19 cellular contexts compared by ENCODE assay signal in the genomic region with DNA sequence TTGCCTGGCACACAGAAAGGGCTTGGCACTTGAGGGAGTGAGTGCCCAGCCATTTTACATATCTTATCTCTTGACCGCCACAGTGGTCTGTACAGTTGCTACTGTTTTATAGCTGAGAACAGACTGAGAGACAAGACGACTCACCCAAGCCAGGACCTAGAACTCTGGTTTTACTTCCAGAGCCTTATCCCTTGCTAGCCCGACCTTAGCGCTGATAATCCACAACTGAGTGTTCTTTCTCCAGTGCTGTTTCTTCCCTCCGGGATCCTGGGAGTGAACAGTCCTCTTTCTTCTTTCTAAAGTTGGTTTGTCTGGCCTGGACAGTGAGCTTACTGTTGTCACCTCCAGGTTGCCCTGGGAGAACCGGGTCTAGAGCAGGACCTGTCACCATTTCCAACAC. TPM values are rescaled to one million over a fixed set of nuclear protein-coding genes. Genes with fewer than 3 reads are reported as not detected.
A peak's percentile ranks its signal among the peaks of the same experiment; 100 is the strongest.
DNase-seq lines count a peak whose midpoint lies in the region; ATAC-seq, FAIRE-seq and TF ChIP-seq lines count a peak whose summit lies in the region.
"Had no signal": no experiment of that assay in that cellular context is flagged by ENCODE, and none has a peak within 500 bp of the region (broad histone marks: within the 10 kb centered on the region; RNA-seq: fewer than 3 reads in every experiment).

No MANE protein-coding gene starts in this region.

- H3K79me2 ChIP-seq in ACC112 (ENCODE audit: control insufficient read depth, insufficient read depth, low read length, unreplicated experiment) (peaks cover 56% of the 10 kb centered on the region), astrocyte (ENCODE audit: insufficient read depth, low read length) (peaks cover 47% of the 10 kb centered on the region)

- no peak for TF ChIP-seq CTCF in HFFc6 (IDR thresholded peaks at IDR 0.05)
- no peak for TF ChIP-seq CTCF in astrocyte (IDR thresholded peaks at IDR 0.05; ENCODE audit: insufficient read depth, low read depth, low read length)

- H3K4me3 ChIP-seq in ACC112 (ENCODE audit: low read depth, low read length) = no peak overlapping the region
- H3K4me3 ChIP-seq in astrocyte (ENCODE audit: insufficient read depth, low read depth, low read length) = no peak overlapping the region

- peaks cover 24% of the 10 kb centered on the region for H3K4me1 ChIP-seq in ACC112 (ENCODE audit: control insufficient read depth, insufficient read depth, low read length, unreplicated experiment)
- peaks cover 34% of the 10 kb centered on the region for H3K4me1 ChIP-seq in astrocyte (ENCODE audit: insufficient read depth, low read length)

- H3K9ac ChIP-seq in astrocyte (ENCODE audit: low read length) = no peak overlapping the region

- H3K27me3 ChIP-seq in ACC112 (ENCODE audit: insufficient read depth, low read length) = no peaks in the 10 kb centered on the region
- H3K27me3 ChIP-seq in astrocyte (ENCODE audit: insufficient read depth, low read length) = no peaks in the 10 kb centered on the region

- H2AFZ ChIP-seq in ACC112 (ENCODE audit: low read length, unreplicated experiment) = no peak overlapping the region
- H2AFZ ChIP-seq in astrocyte (ENCODE audit: low read depth, low read length) = no peak overlapping the region

- DNase-seq in HFFc6 (no peak), astrocyte (ENCODE audit: low read depth) (no peak), naive B cell (no peak), hippocampal formation (lab: John Stamatoyannopoulos, UW) (no peak), left lobe of liver (ENCODE audit: low spot score) (no peak), putamen (ENCODE audit: low spot score) (no peak)
- DNase-seq: activated CD4-positive, alpha-beta T cell treated with anti-CD3 and anti-CD28 coated beads for 36 hours; activated naive CD8-positive, alpha-beta T cell treated with anti-CD3 and anti-CD28 coated beads, Interleukin-2, amount 50 U/mL, for 24 hours; activated T-cell treated with anti-CD3 and anti-CD28 coated beads, Interleukin-2, amount 50 U/mL, for 1 hour; Calu3; kidney; NCI-H2029; NCI-H446 treated with DMSO at 0.1 percent for 48 hours; SHP77 treated with DMSO at 0.1 percent for 48 hours; stimulated activated CD4-positive, alpha-beta T cell treated with anti-CD3 and anti-CD28 coated beads, Interleukin-2, amount 100 ng/mL, for 48 hours had no signal

- H3K4me3 Mint-ChIP-seq in HFFc6 = no peak overlapping the region
- H3K4me3 Mint-ChIP-seq in astrocyte (ENCODE audit: unreplicated experiment) = peak overlapping the region; percentile 37
- H3K4me3 Mint-ChIP-seq in naive B cell = peak overlapping the region in 6 of 8 donors; percentile 2 to 76 (median 36)
- H3K4me3 Mint-ChIP-seq: activated CD4-positive, alpha-beta T cell treated with anti-CD3 and anti-CD28 coated beads for 36 hours; activated naive CD8-positive, alpha-beta T cell treated with anti-CD3 and anti-CD28 coated beads, Interleukin-2, amount 50 U/mL, for 24 hours had no signal

- H3K4me2 ChIP-seq in astrocyte (ENCODE audit: low read length) = no peak overlapping the region

- H3K36me3 Mint-ChIP-seq in HFFc6 (ENCODE audit: low read depth) (peaks cover 6% of the 10 kb centered on the region; the same call in 1 of the 2 replicates), astrocyte (ENCODE audit: low read depth, unreplicated experiment) (peaks cover 9% of the 10 kb centered on the region), naive B cell (peaks cover 0 to 11% of the 10 kb centered on the region in 2 donors)

- peak overlapping the region; percentile 87; the same call in 1 of the 2 replicates for H3K27ac Mint-ChIP-seq in HFFc6
- H3K27ac Mint-ChIP-seq in astrocyte (ENCODE audit: unreplicated experiment) = peak overlapping the region; percentile 44
- H3K27ac Mint-ChIP-seq in naive B cell = peak overlapping the region in 3 of 6 donors; percentile 47 to 91 (median 79)
- H3K27ac Mint-ChIP-seq: T-helper 2 cell treated with Interferon-gamma antibody and Interleukin-4, amounts not matched to agents 5 μg/mL and 100 μg/mL, for 36 hours had no signal

- ATAC-seq in naive B cell (ENCODE audit: low read depth in 2 of 2) = no peak
- ATAC-seq in GM18517 (IDR thresholded peaks at IDR 0.05; ENCODE audit: unreplicated experiment) = no peak
- no peak for ATAC-seq in left lobe of liver
- ATAC-seq: activated CD4-positive, alpha-beta T cell treated with anti-CD3 and anti-CD28 coated beads for 36 hours; activated naive CD8-positive, alpha-beta T cell treated with anti-CD3 and anti-CD28 coated beads, Interleukin-2, amount 50 U/mL, for 24 hours had no signal

- 0 out of 2 replicates have a peak overlapping the region, but pooled peaks have one; percentile 71 for H3K27ac ChIP-seq in ACC112 (ENCODE audit: low read depth, low read length)
- no peak overlapping the region for H3K27ac ChIP-seq in astrocyte (ENCODE audit: low read depth, low read length)

- H3K4me1 Mint-ChIP-seq in HFFc6 (ENCODE audit: low read depth) (peaks cover 64% of the 10 kb centered on the region), astrocyte (ENCODE audit: low read depth, unreplicated experiment) (peaks cover 38% of the 10 kb centered on the region), naive B cell (peaks cover 47 to 77% (median 67%) of the 10 kb centered on the region in 3 donors)

- peaks cover 64% of the 10 kb centered on the region for H4K20me1 ChIP-seq in astrocyte (ENCODE audit: insufficient read depth, low read length)

- no peaks in the 10 kb centered on the region for H3K9me3 Mint-ChIP-seq in HFFc6
- no peaks in the 10 kb centered on the region for H3K9me3 Mint-ChIP-seq in astrocyte (ENCODE audit: unreplicated experiment)
- no peaks in the 10 kb centered on the region for H3K9me3 Mint-ChIP-seq in naive B cell
- H3K9me3 Mint-ChIP-seq: activated naive CD8-positive, alpha-beta T cell treated with anti-CD3 and anti-CD28 coated beads, Interleukin-2, amount 50 U/mL, for 24 hours; T-helper 2 cell treated with Interferon-gamma antibody and Interleukin-4, amounts not matched to agents 5 μg/mL and 100 μg/mL, for 36 hours had no signal

- FAIRE-seq in astrocyte (lab: Jason Lieb, UNC) = no peak
- FAIRE-seq: kidney had no signal

- H3K9me3 ChIP-seq in astrocyte (ENCODE audit: insufficient read depth, low read depth, low read length) = no peaks in the 10 kb centered on the region
- H3K9me3 ChIP-seq: thoracic aorta had no signal

- no peaks in the 10 kb centered on the region; the same call in none of the 2 replicates for H3K27me3 Mint-ChIP-seq in HFFc6 (ENCODE audit: insufficient read depth)
- H3K27me3 Mint-ChIP-seq in astrocyte (ENCODE audit: low read depth, unreplicated experiment) = no peaks in the 10 kb centered on the region
- no peaks in the 10 kb centered on the region for H3K27me3 Mint-ChIP-seq in naive B cell
- H3K27me3 Mint-ChIP-seq: activated CD4-positive, alpha-beta T cell treated with anti-CD3 and anti-CD28 coated beads for 36 hours; activated naive CD8-positive, alpha-beta T cell treated with anti-CD3 and anti-CD28 coated beads, Interleukin-2, amount 50 U/mL, for 24 hours had no signal

- H3K36me3 ChIP-seq in ACC112 (ENCODE audit: insufficient read depth, low read length) (0 out of 2 replicates have a peak, but pooled peaks cover 3% of the 10 kb centered on the region), astrocyte (ENCODE audit: insufficient read depth, low read length) (peaks cover 5% of the 10 kb centered on the region)

RNA-seq across cellular contexts. Expression of a gene that starts 52.5 kb away (rescaled TPM):
- 10 to 100 TPM; 15.5 to 19.9 (median 17.9) TPM for total RNA-seq in HFFc6 (2021; fragmentation: NEBNext Ultra II Directional; extraction: Animal tissue kit (Norgen Biotek cat#: 25700))
- total RNA-seq in astrocyte (18.0 and 19.8 TPM in 2 replicates), left lobe of liver (18.6 TPM)
- 1 to 10 TPM; 4.2 to 6.3 (median 5.1) TPM for polyA plus RNA-seq in naive B cell (ENCODE audit: low read depth in 6 of 6)
